21 cellular contexts compared by ENCODE assay signal in genomic region chr9:96554326-96554725, GRCh38.
A peak's percentile ranks its signal among the peaks of the same experiment; 100 is the strongest.
DNase-seq lines count a peak whose midpoint lies in the region; ATAC-seq and TF ChIP-seq lines count a peak whose summit lies in the region.
"Had no signal": no experiment of that assay in that cellular context is flagged by ENCODE, and none has a peak within 500 bp of the region (broad histone marks: within the 10 kb centered on the region; RNA-seq: fewer than 3 reads in every experiment).

No MANE protein-coding gene starts in this region.

- intact Hi-C loops in vagina (cut with DNase I) (no loop called here), left colon (cut with DNase I, micrococcal nuclease) (no loop called here)

- H3K4me1 ChIP-seq in vagina = no peaks in the 10 kb centered on the region
- H3K4me1 ChIP-seq: uterus had no signal

- no peaks in the 10 kb centered on the region for H3K9me3 ChIP-seq in vagina
- H3K9me3 ChIP-seq: uterus had no signal

- H3K9me3 Mint-ChIP-seq in stimulated activated naive CD8-positive, alpha-beta T cell treated with anti-CD3 and anti-CD28 coated beads, Interleukin-15, Interleukin-2, amounts not matched to agents 100 ng/mL and 50 ng/mL, for 24 hours = no peaks in the 10 kb centered on the region
- H3K9me3 Mint-ChIP-seq in stimulated activated naive CD8-positive, alpha-beta T cell treated with anti-CD3 and anti-CD28 coated beads, Interleukin-15, amount 100 ng/mL, for 72 hours = no peaks in the 10 kb centered on the region
- H3K9me3 Mint-ChIP-seq: CD8-positive, alpha-beta memory T cell; stimulated activated naive B cell treated with anti-CD40 and anti-IgM and Interleukin-4, amounts not matched to agents 10 μg/mL and 1 μg/mL and 100 μg/mL, for 72 hours had no signal

- no peak overlapping the region for H3K4me3 ChIP-seq in vagina
- H3K4me3 ChIP-seq: hepatocyte, K562, uterus had no signal

- peak overlapping the region; percentile 65 for H3K27ac ChIP-seq in vagina

- TF ChIP-seq CTCF in vagina (IDR thresholded peaks at IDR 0.05) = no peak

- no peaks in the 10 kb centered on the region for H3K27me3 ChIP-seq in vagina
- H3K27me3 ChIP-seq: hepatocyte, uterus had no signal

- H3K27ac Mint-ChIP-seq in stimulated activated naive CD8-positive, alpha-beta T cell treated with anti-CD3 and anti-CD28 coated beads, Interleukin-15, Interleukin-2, amounts not matched to agents 100 ng/mL and 50 ng/mL, for 24 hours = peak overlapping the region; percentile 61
- H3K27ac Mint-ChIP-seq in stimulated activated naive CD8-positive, alpha-beta T cell treated with anti-CD3 and anti-CD28 coated beads, Interleukin-15, amount 100 ng/mL, for 72 hours = no peak overlapping the region

- no peak for DNase-seq in stimulated activated naive CD8-positive, alpha-beta T cell treated with anti-CD3 and anti-CD28 coated beads, Interleukin-15, amount 100 ng/mL, for 72 hours
- peak; percentile 37 for DNase-seq in amniotic epithelial cell (ENCODE audit: low read depth)
- DNase-seq in foreskin melanocyte = peak; percentile 54
- no peak for DNase-seq in vagina (ENCODE audit: extremely low spot score in 2 of 2)
- no peak for DNase-seq in left colon
- no peak for DNase-seq in DMS153 treated with DMSO at 0.1 percent for 48 hours (lab: John Stamatoyannopoulos, UW; ENCODE audit: unreplicated experiment)
- DNase-seq: activated CD4-positive, alpha-beta T cell treated with anti-CD3 and anti-CD28 coated beads, Interleukin-2, amount 50 U/mL, for 1 hour; activated T-cell treated with anti-CD3 and anti-CD28 coated beads, Interleukin-2, amount 50 U/mL, for 48 hours; CD8-positive, alpha-beta memory T cell; erythroblast; GDM1; kidney glomerular epithelial cell; NCI-H1105; NCI-H345; small intestine; stimulated activated naive B cell treated with anti-CD40 and anti-IgM and Interleukin-4, amounts not matched to agents 10 μg/mL and 1 μg/mL and 100 μg/mL, for 72 hours; uterus had no signal

- no peak overlapping the region for H3K4me3 Mint-ChIP-seq in stimulated activated naive CD8-positive, alpha-beta T cell treated with anti-CD3 and anti-CD28 coated beads, Interleukin-15, Interleukin-2, amounts not matched to agents 100 ng/mL and 50 ng/mL, for 24 hours
- H3K4me3 Mint-ChIP-seq in stimulated activated naive CD8-positive, alpha-beta T cell treated with anti-CD3 and anti-CD28 coated beads, Interleukin-15, amount 100 ng/mL, for 72 hours = peak overlapping the region in 1 of 2 donors; percentile 59
- H3K4me3 Mint-ChIP-seq: CD8-positive, alpha-beta memory T cell; stimulated activated naive B cell treated with anti-CD40 and anti-IgM and Interleukin-4, amounts not matched to agents 10 μg/mL and 1 μg/mL and 100 μg/mL, for 72 hours had no signal

- H3K4me1 Mint-ChIP-seq in stimulated activated naive CD8-positive, alpha-beta T cell treated with anti-CD3 and anti-CD28 coated beads, Interleukin-15, Interleukin-2, amounts not matched to agents 100 ng/mL and 50 ng/mL, for 24 hours (ENCODE audit: low read depth) = peaks cover 58% of the 10 kb centered on the region
- peaks cover 42% of the 10 kb centered on the region for H3K4me1 Mint-ChIP-seq in stimulated activated naive CD8-positive, alpha-beta T cell treated with anti-CD3 and anti-CD28 coated beads, Interleukin-15, amount 100 ng/mL, for 72 hours

- H3K36me3 ChIP-seq in vagina = no peaks in the 10 kb centered on the region
- H3K36me3 ChIP-seq: uterus had no signal

- no peak for TF ChIP-seq POLR2A in vagina (IDR thresholded peaks at IDR 0.05)

- no peak for ATAC-seq in stimulated activated naive CD8-positive, alpha-beta T cell treated with anti-CD3 and anti-CD28 coated beads, Interleukin-15, amount 100 ng/mL, for 72 hours
- ATAC-seq in left colon (no peak), GM19035 (IDR thresholded peaks at IDR 0.05; ENCODE audit: unreplicated experiment) (no peak)
- ATAC-seq: K562 had no signal

- H3K36me3 Mint-ChIP-seq in stimulated activated naive CD8-positive, alpha-beta T cell treated with anti-CD3 and anti-CD28 coated beads, Interleukin-15, Interleukin-2, amounts not matched to agents 100 ng/mL and 50 ng/mL, for 24 hours (ENCODE audit: low read depth) = no peaks in the 10 kb centered on the region

- H3K27me3 Mint-ChIP-seq in stimulated activated naive CD8-positive, alpha-beta T cell treated with anti-CD3 and anti-CD28 coated beads, Interleukin-15, Interleukin-2, amounts not matched to agents 100 ng/mL and 50 ng/mL, for 24 hours = peaks cover 4% of the 10 kb centered on the region
- H3K27me3 Mint-ChIP-seq in stimulated activated naive CD8-positive, alpha-beta T cell treated with anti-CD3 and anti-CD28 coated beads, Interleukin-15, amount 100 ng/mL, for 72 hours = peaks cover 6% of the 10 kb centered on the region
- H3K27me3 Mint-ChIP-seq: CD8-positive, alpha-beta memory T cell had no signal

Comparison
In these comparisons a context has a peak if more than half of its experiments do, and no peak if none do; other contexts are left out.
1. DNase-seq: peak in amniotic epithelial cell (single experiment) and foreskin melanocyte (single experiment); none in stimulated activated naive CD8-positive, alpha-beta T cell treated with anti-CD3 and anti-CD28 coated beads, Interleukin-15, amount 100 ng/mL, for 72 hours (0 of 2), vagina (0 of 2), left colon (0 of 2) and DMS153 treated with DMSO at 0.1 percent for 48 hours (single experiment).